Comparison of ENCODE assay signal across 19 cellular contexts in the genomic region with DNA sequence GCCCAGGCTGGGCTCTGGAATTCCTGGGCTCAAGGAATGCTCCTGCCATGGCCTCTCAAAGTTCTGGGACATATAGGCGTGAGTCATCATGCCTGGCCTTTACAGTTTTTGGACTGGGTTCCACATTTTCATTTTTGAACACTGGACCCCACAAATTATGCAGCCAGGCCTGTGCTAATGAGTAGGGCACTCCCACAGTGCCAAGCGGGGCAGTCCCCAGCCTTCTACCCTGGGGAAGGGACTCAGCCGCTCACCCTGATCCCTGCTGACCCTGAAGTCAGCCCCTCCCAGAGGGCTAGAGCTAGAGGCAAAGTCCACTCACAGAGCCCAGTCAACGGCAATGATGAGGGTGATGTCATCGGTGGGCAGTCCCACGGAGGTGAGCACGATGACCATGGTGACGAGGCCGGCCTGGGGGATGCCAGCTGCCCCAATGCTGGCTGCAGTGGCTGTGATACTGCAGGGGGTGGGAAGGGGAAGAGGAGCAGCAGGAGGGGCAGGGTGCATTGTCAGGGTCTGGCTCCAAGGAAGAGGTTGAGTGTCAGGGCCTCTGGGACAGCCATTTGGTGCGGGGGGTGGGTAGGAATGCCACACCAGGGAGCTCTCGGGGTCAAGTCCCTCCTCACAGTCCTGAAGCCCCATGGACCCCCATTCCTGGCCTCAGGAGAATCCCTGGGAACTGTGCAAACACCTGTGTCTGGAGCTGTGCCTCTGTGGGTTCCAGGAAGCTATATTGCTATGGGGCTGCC. TPM values are rescaled to one million over a fixed set of nuclear protein-coding genes. Genes with fewer than 3 reads are reported as not detected.
DNase-seq lines count a peak whose midpoint lies in the region; ATAC-seq and TF ChIP-seq lines count a peak whose summit lies in the region.
"Had no signal": no experiment of that assay in that cellular context is flagged by ENCODE, and none has a peak within 500 bp of the region (broad histone marks: within the 10 kb centered on the region; RNA-seq: fewer than 3 reads in every experiment).

No MANE protein-coding gene starts in this region.

- H3K4me2 ChIP-seq in SK-N-SH: no peak overlapping the region

- H3K36me3 Mint-ChIP-seq in WTC11: no peaks in the 10 kb centered on the region
- H3K36me3 Mint-ChIP-seq in activated CD8-positive, alpha-beta T cell treated with anti-CD3 and anti-CD28 coated beads for 36 hours (ENCODE audit: low read depth): no peaks in the 10 kb centered on the region
- H3K36me3 Mint-ChIP-seq: T-cell had no signal

- no peak overlapping the region for H3K4me3 Mint-ChIP-seq in WTC11
- no peak overlapping the region for H3K4me3 Mint-ChIP-seq in activated CD8-positive, alpha-beta T cell treated with anti-CD3 and anti-CD28 coated beads for 36 hours
- H3K4me3 Mint-ChIP-seq: activated B cell treated with CpG ODN at 0.5 μM for 24 hours; CD4-positive, alpha-beta T cell; T-cell had no signal

- DNase-seq in SK-N-SH (no peak), WTC11 (ENCODE audit: low spot score) (no peak), left lobe of liver (ENCODE audit: low spot score) (peak; percentile 73), transverse colon (peak; percentile 54), tibial artery (no peak)
- DNase-seq in activated CD8-positive, alpha-beta T cell treated with anti-CD3 and anti-CD28 coated beads for 36 hours: no peak
- DNase-seq in central memory CD4-positive, alpha-beta T cell: no peak
- DNase-seq: 8988T; activated B cell treated with CpG ODN at 0.5 μM for 24 hours; CD4-positive, alpha-beta T cell; effector memory CD4-positive, alpha-beta T cell; foreskin melanocyte; MM.1S; NCI-H2029 treated with DMSO at 0.1 percent for 48 hours; NCI-H526; OCI-M1; T-cell had no signal

- no peaks in the 10 kb centered on the region for H4K20me1 ChIP-seq in SK-N-SH (ENCODE audit: insufficient read depth)

- no peaks in the 10 kb centered on the region for H3K9me3 Mint-ChIP-seq in WTC11
- H3K9me3 Mint-ChIP-seq in activated CD8-positive, alpha-beta T cell treated with anti-CD3 and anti-CD28 coated beads for 36 hours: no peaks in the 10 kb centered on the region
- H3K9me3 Mint-ChIP-seq: activated B cell treated with CpG ODN at 0.5 μM for 24 hours; CD4-positive, alpha-beta T cell; T-cell had no signal

- H3K4me1 Mint-ChIP-seq in WTC11: no peaks in the 10 kb centered on the region
- H3K4me1 Mint-ChIP-seq in activated CD8-positive, alpha-beta T cell treated with anti-CD3 and anti-CD28 coated beads for 36 hours (ENCODE audit: low read depth): no peaks in the 10 kb centered on the region
- H3K4me1 Mint-ChIP-seq: activated B cell treated with CpG ODN at 0.5 μM for 24 hours had no signal

- no peaks in the 10 kb centered on the region for H3F3A ChIP-seq in SK-N-SH (replicated peaks; ENCODE audit: insufficient read depth)

- peak; percentile 36; the same call in 2 of the 3 replicates for ATAC-seq in SK-N-SH treated with all-trans-retinoic acid at 6 μM for 48 hours
- no peak for ATAC-seq in WTC11
- ATAC-seq in left lobe of liver: peak; percentile 74
- no peak for ATAC-seq in activated CD8-positive, alpha-beta T cell treated with anti-CD3 and anti-CD28 coated beads for 36 hours
- ATAC-seq: T-cell had no signal

- TF ChIP-seq RAD21 in SK-N-SH (IDR thresholded peaks at IDR 0.05; ENCODE audit: low read length): no peak

- TF ChIP-seq CTCF in SK-N-SH (IDR thresholded peaks at IDR 0.05) (no peak), WTC11 (IDR thresholded peaks at IDR 0.05) (no peak), transverse colon (IDR thresholded peaks at IDR 0.05) (no peak), tibial artery (IDR thresholded peaks at IDR 0.05) (no peak)
- no peak for TF ChIP-seq CTCF in activated CD8-positive, alpha-beta T cell treated with anti-CD3 and anti-CD28 coated beads for 36 hours (IDR thresholded peaks at IDR 0.05)

- no peaks in the 10 kb centered on the region for H3K36me3 ChIP-seq in SK-N-SH (replicated peaks in 1 of 2; ENCODE audit: control insufficient read depth in 1 of 2, insufficient read depth in 2 of 2, low read length in 1 of 2)
- H3K36me3 ChIP-seq in transverse colon: no peaks in the 10 kb centered on the region
- H3K36me3 ChIP-seq in tibial artery: peaks cover 0 to 11% (median 9%) of the 10 kb centered on the region in 3 donors

- peaks cover 3 to 34% of the 10 kb centered on the region in 2 experiments; a peak in 1 of 4 replicates for H3K4me1 ChIP-seq in SK-N-SH (ENCODE audit: control insufficient read depth in 1 of 2, insufficient read depth in 2 of 2, low read depth in 1 of 2, low read length in 1 of 2)
- H3K4me1 ChIP-seq in transverse colon: peaks cover 5 to 17% (median 9%) of the 10 kb centered on the region in 4 donors
- peaks cover 0 to 18% (median 4%) of the 10 kb centered on the region in 4 donors for H3K4me1 ChIP-seq in tibial artery

- no peaks in the 10 kb centered on the region for H3K9me2 ChIP-seq in SK-N-SH

- H3K27ac ChIP-seq in SK-N-SH (ENCODE audit: low read depth in 2 of 2, low read length in 1 of 2) (no peak overlapping the region), transverse colon (peak overlapping the region in 1 of 4 donors; percentile 6), tibial artery (no peak overlapping the region)

- H3K4me3 ChIP-seq in SK-N-SH (ENCODE audit: low read depth in 2 of 2, low read length in 1 of 2) (no peak overlapping the region), transverse colon (no peak overlapping the region), tibial artery (no peak overlapping the region)

- H3K9me3 ChIP-seq in SK-N-SH (no peaks in the 10 kb centered on the region), transverse colon (no peaks in the 10 kb centered on the region), tibial artery (no peaks in the 10 kb centered on the region)

- H3K27me3 Mint-ChIP-seq in WTC11 (ENCODE audit: low read depth): no peaks in the 10 kb centered on the region; the same call in 1 of the 2 replicates
- H3K27me3 Mint-ChIP-seq in activated CD8-positive, alpha-beta T cell treated with anti-CD3 and anti-CD28 coated beads for 36 hours: no peaks in the 10 kb centered on the region
- H3K27me3 Mint-ChIP-seq: activated B cell treated with CpG ODN at 0.5 μM for 24 hours; CD4-positive, alpha-beta T cell; T-cell had no signal

- in situ Hi-C loops in transverse colon (cut with MboI; ENCODE audit: low pct_ligation_motif_present in 1 of 4, low pct_unique_long_range_greater_than_20kb in 1 of 4, low sequenced_read_pairs in 3 of 4): no loop called here

- no peak overlapping the region for H3K27ac Mint-ChIP-seq in WTC11
- H3K27ac Mint-ChIP-seq in activated CD8-positive, alpha-beta T cell treated with anti-CD3 and anti-CD28 coated beads for 36 hours: no peak overlapping the region
- H3K27ac Mint-ChIP-seq: activated B cell treated with CpG ODN at 0.5 μM for 24 hours; CD4-positive, alpha-beta T cell; T-cell had no signal

- intact Hi-C loops in transverse colon (cut with DNase I; ENCODE audit: low total_unique reads) (no loop called here), tibial artery (cut with DNase I; ENCODE audit: low total_unique reads) (no loop called here)
- intact Hi-C loops in activated CD8-positive, alpha-beta T cell treated with anti-CD3 and anti-CD28 coated beads for 36 hours (cut with micrococcal nuclease): no loop called here

- WGBS in SK-N-SH (ENCODE audit: low lambda C conversion rate): 76% methylated on average over 9 of the region's 11 CpGs
- 73 to 75% methylated on average over 3 to 11 of the region's 11 CpGs for WGBS in transverse colon (ENCODE audit: low coverage in 1 of 2), 2 donors

- no peak overlapping the region for H3K9ac ChIP-seq in SK-N-SH

- H2AFZ ChIP-seq in SK-N-SH (ENCODE audit: low read depth): no peak overlapping the region

- no peaks in the 10 kb centered on the region for H3K79me2 ChIP-seq in SK-N-SH (ENCODE audit: insufficient read depth)

- no peak for TF ChIP-seq POLR2A in transverse colon (IDR thresholded peaks at IDR 0.05)

- TF ChIP-seq EP300 in SK-N-SH (IDR thresholded peaks at IDR 0.05; ENCODE audit: borderline replicate concordance in 1 of 2, low read depth in 1 of 2, low read length in 1 of 2): no peak
- no peak for TF ChIP-seq EP300 in transverse colon (IDR thresholded peaks at IDR 0.05; ENCODE audit: low read depth)

- no peaks in the 10 kb centered on the region for H3K27me3 ChIP-seq in SK-N-SH (ENCODE audit: insufficient read depth)
- no peaks in the 10 kb centered on the region for H3K27me3 ChIP-seq in transverse colon
- H3K27me3 ChIP-seq in tibial artery: no peaks in the 10 kb centered on the region

- POLR2A ChIA-PET in SK-N-SH (lab: Yijun Ruan, JAX) (no interaction called here), WTC11 (lab: Charles Lee) (no interaction called here)
- POLR2A ChIA-PET in activated CD8-positive, alpha-beta T cell treated with anti-CD3 and anti-CD28 coated beads for 36 hours (lab: Charles Lee): no interaction called here

- CTCF ChIA-PET in SK-N-SH (lab: Yijun Ruan, JAX) (interaction anchor here (0.6 to 1.3 kb wide), 3 partner anchors 22 to 93 kb away, joined by 3 to 4 read pairs (median 3); no protein-coding TSS in a partner anchor), WTC11 (lab: Charles Lee) (interaction anchor here (0.9 kb wide), 1 partner anchor 71 kb away, joined by 3 read pairs; no protein-coding TSS in a partner anchor)
- CTCF ChIA-PET in activated CD8-positive, alpha-beta T cell treated with anti-CD3 and anti-CD28 coated beads for 36 hours (lab: Charles Lee): interaction anchor here (0.7 kb wide), 1 partner anchor 17 kb away, joined by 3 read pairs; no protein-coding TSS in a partner anchor

TF ChIP-seq in SK-N-SH treated with all-trans-retinoic acid at 6 μM for 48 hours, 23 proteins besides CTCF, POLR2A, EP300 and RAD21 (continues in another document):
- TF ChIP-seq ZFP30 (CRISPR knock-in tag; IDR thresholded peaks at IDR 0.05) (no peak), ARNTL (CRISPR knock-in tag; IDR thresholded peaks at IDR 0.05; ENCODE audit: borderline replicate concordance, low read depth) (no peak)

TF ChIP-seq in WTC11, 78 proteins besides CTCF, POLR2A, EP300 and RAD21:
- no peak for TF ChIP-seq FOXP1 (CRISPR knock-in tag; IDR thresholded peaks at IDR 0.05; ENCODE audit: borderline replicate concordance)
- 0 out of 2 replicates have a peak, but pooled peaks have one; percentile 19 for TF ChIP-seq FOXK1 (CRISPR knock-in tag; IDR thresholded peaks at IDR 0.05)
- peak; percentile 81 for TF ChIP-seq GABPB1 (CRISPR knock-in tag; IDR thresholded peaks at IDR 0.05)

RNA-seq across cellular contexts. Expression of gene PODN, which starts 27.6 kb away (rescaled TPM):
- polyA plus RNA-seq in SK-N-SH (2012; rRNA removed): 2.0 and 2.9 TPM in 2 replicates
- 1.2 and 2.7 TPM in 2 replicates for polyA plus RNA-seq in SK-N-SH (2012; cell fraction: cytosol; rRNA removed)
- polyA plus RNA-seq in SK-N-SH (2012; cell fraction: nucleus; rRNA removed): 6.3 TPM in 2 replicates
- total RNA-seq in WTC11 (2021) (0.23 to 0.48 TPM (median 0.30 TPM) in 3 replicates), left lobe of liver (3.0 TPM), transverse colon (10 to 100 TPM; 29.4 to 43.6 (median 35.6) TPM)
- total RNA-seq in activated CD8-positive, alpha-beta T cell treated with anti-CD3 and anti-CD28 coated beads for 36 hours: not detected
- total RNA-seq: activated B cell treated with CpG ODN at 0.5 μM for 24 hours; CD4-positive, alpha-beta T cell; G401 had no signal

RNA-seq across cellular contexts. Expression of gene SLC1A7, which starts 52.8 kb away (rescaled TPM):
- polyA plus RNA-seq in SK-N-SH (2012; rRNA removed): not detected in 2 replicates
- polyA plus RNA-seq in SK-N-SH (2012; cell fraction: cytosol; rRNA removed): not detected in 2 replicates
- polyA plus RNA-seq in SK-N-SH (2012; cell fraction: nucleus; rRNA removed): 0.02 and 0.04 TPM in 2 replicates
- total RNA-seq in WTC11 (2021) (0.07 to 0.14 TPM in 2 of 3 replicates, not detected in the other), left lobe of liver (0.35 TPM), transverse colon (1 to 10 TPM in 3 of 4 donors, not detected in 1; 1.1 to 1.6 (median 1.6) TPM)
- total RNA-seq in activated CD8-positive, alpha-beta T cell treated with anti-CD3 and anti-CD28 coated beads for 36 hours: not detected
- total RNA-seq: activated B cell treated with CpG ODN at 0.5 μM for 24 hours; CD4-positive, alpha-beta T cell had no signal

Comparison
In these comparisons a context has a peak if more than half of its experiments do, and no peak if none do; other contexts are left out.
1. ATAC-seq: peak in SK-N-SH treated with all-trans-retinoic acid at 6 μM for 48 hours (single experiment) and left lobe of liver (single experiment); none in WTC11 (single experiment) and activated CD8-positive, alpha-beta T cell treated with anti-CD3 and anti-CD28 coated beads for 36 hours (single experiment).
2. DNase-seq: peak in left lobe of liver (single experiment) and transverse colon (single experiment); none in SK-N-SH (single experiment), WTC11 (single experiment), activated CD8-positive, alpha-beta T cell treated with anti-CD3 and anti-CD28 coated beads for 36 hours (single experiment), central memory CD4-positive, alpha-beta T cell (single experiment) and tibial artery (0 of 2).